ENCODE assay signal across 23 cellular contexts in genomic region chr22:27283714-27284113, GRCh38.
DNase-seq lines count a peak whose midpoint lies in the region; ATAC-seq, FAIRE-seq and TF ChIP-seq lines count a peak whose summit lies in the region.
"Had no signal": no experiment of that assay in that cellular context is flagged by ENCODE, and none has a peak within 500 bp of the region (broad histone marks: within the 10 kb centered on the region; RNA-seq: fewer than 3 reads in every experiment).

No MANE protein-coding gene starts in this region.

- ATAC-seq in HCT116 (peak; percentile 78; the same call in 1 of the 2 replicates), K562 (peak; percentile 91), GM21786 (IDR thresholded peaks at IDR 0.05; ENCODE audit: unreplicated experiment) (no peak)
- ATAC-seq: foreskin keratinocyte; naive thymus-derived CD8-positive, alpha-beta T cell; T-helper 17 cell had no signal

- no peaks in the 10 kb centered on the region for H3K79me2 ChIP-seq in HCT116 (ENCODE audit: insufficient read depth, low read length)
- no peaks in the 10 kb centered on the region for H3K79me2 ChIP-seq in OCI-LY7 (ENCODE audit: insufficient read depth, low read depth, low read length)
- no peaks in the 10 kb centered on the region for H3K79me2 ChIP-seq in K562 (ENCODE audit: control insufficient read depth, insufficient read depth, low read length)

- RAD21 ChIA-PET in HCT116 (lab: Charles Lee; ENCODE audit: low non-redundant PET in 1 of 2, low total read pairs in 2 of 2, uncharacterized antibody in 2 of 2, unreplicated experiment in 2 of 2) = no interaction called here

- H3K4me3 ChIP-seq in HCT116 (replicated peaks in 1 of 2; ENCODE audit: low read depth in 1 of 2, low read length in 2 of 2) = no peak overlapping the region
- H3K4me3 ChIP-seq in OCI-LY7 (ENCODE audit: low read depth, low read length, poor library complexity, severe bottlenecking) = no peak overlapping the region
- no peak overlapping the region for H3K4me3 ChIP-seq in K562
- no peak overlapping the region for H3K4me3 ChIP-seq in prostate gland
- H3K4me3 ChIP-seq: breast epithelium, left ventricle myocardium inferior, Peyer's patch, SJSA1, suprapubic skin had no signal

- BruUV-seq in HCT116 (replicated peaks; lab: Mats Ljungman, UMichigan) = no TSS peak
- no TSS peak for BruUV-seq in OCI-LY7 (replicated peaks; lab: Mats Ljungman, UMichigan)
- BruUV-seq in K562 (replicated peaks; lab: Mats Ljungman, UMichigan) = no TSS peak

- POLR2A ChIA-PET in HCT116 (lab: Charles Lee) (no interaction called here), OCI-LY7 (lab: Charles Lee) (no interaction called here), K562 (lab: Yijun Ruan, JAX) (no interaction called here)

- no peaks in the 10 kb centered on the region for H3K4me1 Mint-ChIP-seq in immature natural killer cell
- H3K4me1 Mint-ChIP-seq: activated naive CD4-positive, alpha-beta T cell treated with anti-CD3 and anti-CD28 coated beads, Interleukin-2, amount 10 ng/mL, durations not matched to agents 7 days and 5 days; naive thymus-derived CD8-positive, alpha-beta T cell; T-helper 17 cell had no signal

- H3K27me3 Mint-ChIP-seq in immature natural killer cell (ENCODE audit: low read depth in 3 of 3) = peaks cover 2 to 4% (median 2%) of the 10 kb centered on the region in 3 donors
- H3K27me3 Mint-ChIP-seq: activated naive CD4-positive, alpha-beta T cell treated with anti-CD3 and anti-CD28 coated beads, Interleukin-2, amount 10 ng/mL, durations not matched to agents 7 days and 5 days had no signal

- no peak for FAIRE-seq in K562 (lab: Jason Lieb, UNC)

- 0% methylated on average over 4 of the region's 6 CpGs for WGBS in K562 (ENCODE audit: insufficient coverage, low coverage, missing lambda C conversion rate)
- 93% methylated on average over 6 of the region's 6 CpGs for WGBS in prostate gland

- H3K36me3 Mint-ChIP-seq in immature natural killer cell = no peaks in the 10 kb centered on the region
- H3K36me3 Mint-ChIP-seq: activated naive CD4-positive, alpha-beta T cell treated with anti-CD3 and anti-CD28 coated beads, Interleukin-2, amount 10 ng/mL, durations not matched to agents 7 days and 5 days; naive thymus-derived CD8-positive, alpha-beta T cell had no signal

- H3K9me3 ChIP-seq in HCT116 (ENCODE audit: control insufficient read depth in 1 of 2, insufficient read depth in 1 of 2, low read depth in 1 of 2, low read length in 2 of 2) (no peaks in the 10 kb centered on the region), OCI-LY7 (ENCODE audit: low read length) (peaks cover 10% of the 10 kb centered on the region), K562 (replicated peaks; ENCODE audit: control insufficient read depth, insufficient read depth, low read depth, low read length) (no peaks in the 10 kb centered on the region), prostate gland (no peaks in the 10 kb centered on the region)
- H3K9me3 ChIP-seq: breast epithelium, left ventricle myocardium inferior, Peyer's patch, SJSA1, suprapubic skin had no signal

- H3K9me2 ChIP-seq in HCT116 (ENCODE audit: insufficient read depth) = no peaks in the 10 kb centered on the region
- H3K9me2 ChIP-seq in OCI-LY7 (ENCODE audit: insufficient read depth, low read length) = no peaks in the 10 kb centered on the region

- TF ChIP-seq CTCF in HCT116 (IDR thresholded peaks at IDR 0.05 in 2 of 3, conservative IDR thresholded peaks at IDR 0.05 in 1 of 3; ENCODE audit: borderline replicate concordance in 1 of 3, insufficient read depth in 1 of 3, low read depth in 2 of 3, low read length in 2 of 3) = no peak
- no peak for TF ChIP-seq CTCF in OCI-LY7 (conservative IDR thresholded peaks at IDR 0.05; ENCODE audit: low read length)
- no peak for TF ChIP-seq CTCF in K562 (IDR thresholded peaks at IDR 0.05 in 2 of 3, conservative IDR thresholded peaks at IDR 0.05 in 1 of 3; ENCODE audit: insufficient read depth in 2 of 3, low read depth in 1 of 3, low read length in 3 of 3)
- TF ChIP-seq CTCF in prostate gland (IDR thresholded peaks at IDR 0.05) = no peak

- H3K9me3 Mint-ChIP-seq in immature natural killer cell = no peaks in the 10 kb centered on the region

- TF ChIP-seq RAD21 in HCT116 (IDR thresholded peaks at IDR 0.05; ENCODE audit: low read depth) = no peak
- no peak for TF ChIP-seq RAD21 in K562 (CRISPR knock-in tag; conservative IDR thresholded peaks at IDR 0.05 in 1 of 2, IDR thresholded peaks at IDR 0.05 in 1 of 2)

- no peak overlapping the region for H3K4me3 Mint-ChIP-seq in immature natural killer cell
- H3K4me3 Mint-ChIP-seq: activated naive CD4-positive, alpha-beta T cell treated with anti-CD3 and anti-CD28 coated beads, Interleukin-2, amount 10 ng/mL, durations not matched to agents 7 days and 5 days; activated T-helper 1 cell treated with anti-CD3 and anti-CD28 coated beads, Interleukin-12 subunit alpha, Interleukin-12 subunit beta, Interleukin-2, Interleukin-4 antibody, amounts not matched to agents 30 ng/mL and 10 ng/mL and 1 ng/mL, durations not matched to agents 14 hours and 24 hours and 36 hours; naive thymus-derived CD8-positive, alpha-beta T cell; T-helper 17 cell had no signal

- H4K20me1 ChIP-seq in HCT116 (ENCODE audit: insufficient read depth) = no peaks in the 10 kb centered on the region
- no peaks in the 10 kb centered on the region for H4K20me1 ChIP-seq in OCI-LY7 (ENCODE audit: insufficient read depth, low read length)
- no peaks in the 10 kb centered on the region for H4K20me1 ChIP-seq in K562 (replicated peaks; ENCODE audit: control insufficient read depth, insufficient read depth, low read length)

- no peak overlapping the region for H3K27ac Mint-ChIP-seq in immature natural killer cell
- H3K27ac Mint-ChIP-seq: activated naive CD4-positive, alpha-beta T cell treated with anti-CD3 and anti-CD28 coated beads, Interleukin-2, amount 10 ng/mL, durations not matched to agents 7 days and 5 days; activated T-helper 1 cell treated with anti-CD3 and anti-CD28 coated beads, Interleukin-12 subunit alpha, Interleukin-12 subunit beta, Interleukin-2, Interleukin-4 antibody, amounts not matched to agents 30 ng/mL and 10 ng/mL and 1 ng/mL, durations not matched to agents 14 hours and 24 hours and 36 hours; naive thymus-derived CD8-positive, alpha-beta T cell; T-helper 17 cell had no signal

- TF ChIP-seq POLR2A in HCT116 (IDR thresholded peaks at IDR 0.05; ENCODE audit: borderline replicate concordance, extremely low read depth, insufficient read depth, insufficient read length) (no peak), K562 (conservative IDR thresholded peaks at IDR 0.05) (no peak), prostate gland (IDR thresholded peaks at IDR 0.05) (no peak)

- H3K9ac ChIP-seq in HCT116 (ENCODE audit: low read length) = no peak overlapping the region
- no peak overlapping the region for H3K9ac ChIP-seq in K562 (ENCODE audit: insufficient read depth in 1 of 2, low read depth in 2 of 2, low read length in 2 of 2)

- no peaks in the 10 kb centered on the region for H3K36me3 ChIP-seq in HCT116 (ENCODE audit: control insufficient read depth in 1 of 2, insufficient read depth in 2 of 2, low read length in 2 of 2)
- H3K36me3 ChIP-seq in OCI-LY7 (ENCODE audit: insufficient read depth, low read length) = no peaks in the 10 kb centered on the region
- no peaks in the 10 kb centered on the region for H3K36me3 ChIP-seq in K562 (ENCODE audit: control insufficient read depth, insufficient read depth, low read length)
- H3K36me3 ChIP-seq in prostate gland = no peaks in the 10 kb centered on the region
- H3K36me3 ChIP-seq: breast epithelium, left ventricle myocardium inferior, Peyer's patch, SJSA1, suprapubic skin had no signal

- peaks cover 21% of the 10 kb centered on the region; the same call in 1 of the 2 replicates for H3K27me3 ChIP-seq in HCT116 (ENCODE audit: insufficient read depth, low read length)
- H3K27me3 ChIP-seq in K562 (ENCODE audit: control insufficient read depth in 2 of 2, insufficient read depth in 2 of 2, low read length in 2 of 2) = no peaks in the 10 kb centered on the region; a peak in 1 of 5 replicates
- no peaks in the 10 kb centered on the region for H3K27me3 ChIP-seq in prostate gland (replicated peaks; ENCODE audit: insufficient read depth)
- H3K27me3 ChIP-seq: breast epithelium, Peyer's patch had no signal

- H3K4me1 ChIP-seq in HCT116 (ENCODE audit: control insufficient read depth in 1 of 2, insufficient read depth in 2 of 2, low read length in 2 of 2) (no peaks in the 10 kb centered on the region), OCI-LY7 (ENCODE audit: insufficient read depth, low read length, poor library complexity, severe bottlenecking) (peaks cover 6% of the 10 kb centered on the region), K562 (replicated peaks in 1 of 2; ENCODE audit: control insufficient read depth in 2 of 2, insufficient read depth in 2 of 2, low read length in 2 of 2) (no peaks in the 10 kb centered on the region), prostate gland (replicated peaks) (no peaks in the 10 kb centered on the region)
- H3K4me1 ChIP-seq: breast epithelium, left ventricle myocardium inferior, Peyer's patch, SJSA1 had no signal

- CTCF ChIA-PET in HCT116 (lab: Charles Lee) = no interaction called here
- CTCF ChIA-PET in OCI-LY7 (lab: Charles Lee; ENCODE audit: unreplicated experiment) = no interaction called here
- CTCF ChIA-PET in K562 (lab: Yijun Ruan, JAX; ENCODE audit: low intra/inter-chr PET ratio) = no interaction called here

- H2AFZ ChIP-seq in HCT116 (ENCODE audit: low read depth, low read length, poor library complexity, severe bottlenecking) (no peak overlapping the region), OCI-LY7 (ENCODE audit: low read length) (peak overlapping the region; percentile 36; the same call in 1 of the 2 replicates), K562 (ENCODE audit: low read depth, low read length) (no peak overlapping the region)

- peak; percentile 1 for DNase-seq in A172 (ENCODE audit: low spot score)
- peak; percentile 15 for DNase-seq in HCT116 (ENCODE audit: low read depth, low spot score)
- DNase-seq in OCI-LY7 (ENCODE audit: low spot score) = peak; percentile 53
- DNase-seq in K562 (ENCODE audit: extremely low read depth in 1 of 4, low spot score in 3 of 4) = peak; percentile 26 to 73 (median 60)
- DNase-seq in NCI-H2107 treated with DMSO at 0.1 percent for 48 hours (lab: John Stamatoyannopoulos, UW; ENCODE audit: unreplicated experiment) = no peak
- no peak for DNase-seq in prostate gland (ENCODE audit: low spot score)
- no peak for DNase-seq in immature natural killer cell
- DNase-seq: activated naive CD4-positive, alpha-beta T cell treated with anti-CD3 and anti-CD28 coated beads, Interleukin-2, amount 10 ng/mL, durations not matched to agents 7 days and 5 days; amygdala; effector memory CD4-positive, alpha-beta T cell; foreskin keratinocyte; left ventricle myocardium inferior; midbrain; naive thymus-derived CD8-positive, alpha-beta T cell; NCI-H1436; NK-92 treated with Interleukin-12 subunit alpha and Interleukin-12 subunit beta, amount 100 ng/mL, for 24 hours; Peyer's patch; T-helper 17 cell had no signal

- no peak overlapping the region for H3K27ac ChIP-seq in HCT116 (ENCODE audit: low read depth, low read length)
- H3K27ac ChIP-seq in OCI-LY7 (ENCODE audit: low read depth, low read length, poor library complexity, severe bottlenecking) = no peak overlapping the region
- H3K27ac ChIP-seq in K562 (ENCODE audit: extremely low read depth, low read depth, low read length) = no peak overlapping the region
- no peak overlapping the region for H3K27ac ChIP-seq in prostate gland
- H3K27ac ChIP-seq: breast epithelium, foreskin keratinocyte, left ventricle myocardium inferior, Peyer's patch, SJSA1, suprapubic skin had no signal

- no peak for TF ChIP-seq EP300 in K562 (IDR thresholded peaks at IDR 0.05; ENCODE audit: low read length)

- in situ Hi-C loops in K562 (cut with MboI) = no loop called here

- H3K9me1 ChIP-seq in K562 (ENCODE audit: control insufficient read depth, insufficient read depth, low read length) = no peaks in the 10 kb centered on the region

- H3K4me2 ChIP-seq in HCT116 (ENCODE audit: low read length) (no peak overlapping the region), OCI-LY7 (ENCODE audit: low read length) (no peak overlapping the region), K562 (ENCODE audit: insufficient read depth, low read length) (no peak overlapping the region)

- intact Hi-C loops in HCT116 (cut with micrococcal nuclease) (no loop called here), OCI-LY7 (cut with micrococcal nuclease; ENCODE audit: unreplicated experiment) (no loop called here), K562 (cut with micrococcal nuclease) (no loop called here), prostate gland (cut with DNase I) (no loop called here)

Comparison
In these comparisons a context has a peak if more than half of its experiments do, and no peak if none do; other contexts are left out.
1. DNase-seq: peak in A172 (single experiment), HCT116 (single experiment), OCI-LY7 (single experiment) and K562 (4 of 4); none in NCI-H2107 treated with DMSO at 0.1 percent for 48 hours (single experiment), prostate gland (single experiment) and immature natural killer cell (0 of 3).